16 cellular contexts compared by ENCODE assay signal in the genomic region with DNA sequence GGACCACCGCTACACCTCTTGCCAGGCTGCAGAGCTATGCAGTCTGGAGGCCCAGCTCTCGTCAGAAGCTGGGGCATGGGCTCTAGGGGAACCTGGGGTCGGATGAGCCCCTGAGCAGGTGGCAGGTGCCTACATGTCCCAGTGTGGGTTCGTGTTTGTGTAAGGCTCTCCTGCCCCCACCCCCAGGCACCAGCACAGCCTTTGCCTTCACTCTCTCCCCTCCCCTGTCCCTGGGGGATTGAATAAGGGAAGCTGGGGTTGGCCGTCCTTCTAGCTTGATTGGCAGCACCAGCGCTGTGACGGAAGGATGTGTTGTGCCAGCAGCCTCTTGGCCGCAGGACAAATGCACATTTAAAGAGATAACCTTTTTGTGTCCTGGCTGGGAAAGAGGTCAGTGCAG. TPM values are rescaled to one million over a fixed set of nuclear protein-coding genes. Genes with fewer than 3 reads are reported as not detected.
DNase-seq lines count a peak whose midpoint lies in the region; ATAC-seq and TF ChIP-seq lines count a peak whose summit lies in the region.
"Had no signal": no experiment of that assay in that cellular context is flagged by ENCODE, and none has a peak within 500 bp of the region (broad histone marks: within the 10 kb centered on the region; RNA-seq: fewer than 3 reads in every experiment).

No MANE protein-coding gene starts in this region.

- intact Hi-C loops in CD8-positive, alpha-beta T cell (cut with DNase I, micrococcal nuclease) = loop anchor here (5.0 to 10.0 kb wide), 2 partner anchors 188 to 360 kb away; a partner anchor contains a TSS

- H3F3A ChIP-seq in neural cell (ENCODE audit: insufficient read depth, low read length, poor library complexity, severe bottlenecking) = no peaks in the 10 kb centered on the region

- H3K27ac Mint-ChIP-seq in CD8-positive, alpha-beta T cell = no peak overlapping the region
- H3K27ac Mint-ChIP-seq: activated naive CD4-positive, alpha-beta T cell treated with anti-CD3 and anti-CD28 coated beads, Interleukin-2, amount 10 ng/mL, durations not matched to agents 7 days and 5 days; mesothelial cell of epicardium had no signal

- POLR2A ChIA-PET in CD8-positive, alpha-beta T cell (lab: Charles Lee) = no interaction called here

- CTCF ChIA-PET in CD8-positive, alpha-beta T cell (lab: Charles Lee) = interaction anchor here (0.8 to 1.0 kb wide), 2 partner anchors 9 to 359 kb away, joined by 3 to 4 read pairs; no protein-coding TSS in a partner anchor

- H2AFZ ChIP-seq in neural cell (ENCODE audit: low read depth, low read length) = no peak overlapping the region
- H2AFZ ChIP-seq: GM23248 had no signal

- TF ChIP-seq RAD21 in neural cell (conservative IDR thresholded peaks at IDR 0.05) = no peak

- no peak for TF ChIP-seq CTCF in VCaP (conservative IDR thresholded peaks at IDR 0.05)
- no peak for TF ChIP-seq CTCF in neural cell (IDR thresholded peaks at IDR 0.05; ENCODE audit: poor library complexity, severe bottlenecking)
- no peak for TF ChIP-seq CTCF in CD8-positive, alpha-beta T cell (IDR thresholded peaks at IDR 0.05)

- H3K27me3 Mint-ChIP-seq in CD8-positive, alpha-beta T cell (ENCODE audit: low read depth) = peaks cover 35% of the 10 kb centered on the region

- DNase-seq in ELF-1 (ENCODE audit: low read depth, low spot score) (peak; percentile 29), NCI-H1105 treated with DMSO at 0.1 percent for 48 hours (lab: John Stamatoyannopoulos, UW) (peak; percentile 70), NCI-H446 treated with DMSO at 0.1 percent for 48 hours (lab: John Stamatoyannopoulos, UW) (no peak), dermis blood vessel endothelial cell (no peak)
- no peak for DNase-seq in CD8-positive, alpha-beta T cell
- DNase-seq: activated CD8-positive, alpha-beta memory T cell treated with anti-CD3 and anti-CD28 coated beads for 24 hours; activated naive CD4-positive, alpha-beta T cell treated with anti-CD3 and anti-CD28 coated beads, Interleukin-2, amount 10 ng/mL, durations not matched to agents 7 days and 5 days; GM23248; MM.1S; retina; substantia nigra; T1000 had no signal

- no peak for TF ChIP-seq EP300 in neural cell (conservative IDR thresholded peaks at IDR 0.05; ENCODE audit: poor library complexity, severe bottlenecking)

- H3K4me3 Mint-ChIP-seq in CD8-positive, alpha-beta T cell = no peak overlapping the region
- H3K4me3 Mint-ChIP-seq: activated naive CD4-positive, alpha-beta T cell treated with anti-CD3 and anti-CD28 coated beads, Interleukin-2, amount 10 ng/mL, durations not matched to agents 7 days and 5 days; mesothelial cell of epicardium had no signal

- H3K4me1 Mint-ChIP-seq in CD8-positive, alpha-beta T cell (ENCODE audit: low read depth) = peaks cover 2% of the 10 kb centered on the region
- H3K4me1 Mint-ChIP-seq: activated naive CD4-positive, alpha-beta T cell treated with anti-CD3 and anti-CD28 coated beads, Interleukin-2, amount 10 ng/mL, durations not matched to agents 7 days and 5 days; mesothelial cell of epicardium had no signal

- H3K36me3 ChIP-seq in neural cell (ENCODE audit: insufficient read depth, low read length) = no peaks in the 10 kb centered on the region
- no peaks in the 10 kb centered on the region for H3K36me3 ChIP-seq in CD8-positive, alpha-beta T cell (ENCODE audit: insufficient read depth, low read length)

- no peaks in the 10 kb centered on the region for H3K79me2 ChIP-seq in neural cell (replicated peaks; ENCODE audit: insufficient read depth, low read length)

- H3K9me3 ChIP-seq in neural cell (ENCODE audit: low read length) = no peaks in the 10 kb centered on the region
- no peaks in the 10 kb centered on the region for H3K9me3 ChIP-seq in CD8-positive, alpha-beta T cell (ENCODE audit: low read length)

- no peak overlapping the region for H3K4me2 ChIP-seq in neural cell (ENCODE audit: low read length)

- H3K4me1 ChIP-seq in CD8-positive, alpha-beta T cell (ENCODE audit: insufficient read depth, low read length) = no peaks in the 10 kb centered on the region

- H3K9me2 ChIP-seq in neural cell (ENCODE audit: insufficient read depth, low read length) = no peaks in the 10 kb centered on the region

- no peaks in the 10 kb centered on the region for H3K9me3 Mint-ChIP-seq in CD8-positive, alpha-beta T cell
- H3K9me3 Mint-ChIP-seq: activated naive CD4-positive, alpha-beta T cell treated with anti-CD3 and anti-CD28 coated beads, Interleukin-2, amount 10 ng/mL, durations not matched to agents 7 days and 5 days; mesothelial cell of epicardium had no signal

- peak overlapping the region; percentile 38 for H3K27ac ChIP-seq in VCaP
- no peak overlapping the region for H3K27ac ChIP-seq in neural cell (ENCODE audit: low read length)
- H3K27ac ChIP-seq in CD8-positive, alpha-beta T cell (ENCODE audit: low read depth, low read length) = no peak overlapping the region
- H3K27ac ChIP-seq: GM23248 had no signal

- no peak for ATAC-seq in GM18498 (IDR thresholded peaks at IDR 0.05; ENCODE audit: unreplicated experiment)
- no peak for ATAC-seq in CD8-positive, alpha-beta T cell

- H4K20me1 ChIP-seq in neural cell (ENCODE audit: insufficient read depth) = no peaks in the 10 kb centered on the region

- H3K9ac ChIP-seq in neural cell (ENCODE audit: low read length) = peak overlapping the region; percentile 2
- H3K9ac ChIP-seq: GM23248 had no signal

- H3K27me3 ChIP-seq in neural cell (ENCODE audit: insufficient read depth, low read depth, low read length) = no peaks in the 10 kb centered on the region
- H3K27me3 ChIP-seq in CD8-positive, alpha-beta T cell (ENCODE audit: insufficient read depth, low read length) = peaks cover 5% of the 10 kb centered on the region

- no peak overlapping the region for H3K4me3 ChIP-seq in neural cell (ENCODE audit: low read length)
- no peak overlapping the region for H3K4me3 ChIP-seq in CD8-positive, alpha-beta T cell (ENCODE audit: low read depth, low read length)
- H3K4me3 ChIP-seq: GM23248 had no signal

- no peaks in the 10 kb centered on the region for H3K36me3 Mint-ChIP-seq in CD8-positive, alpha-beta T cell
- H3K36me3 Mint-ChIP-seq: activated naive CD4-positive, alpha-beta T cell treated with anti-CD3 and anti-CD28 coated beads, Interleukin-2, amount 10 ng/mL, durations not matched to agents 7 days and 5 days had no signal

TF ChIP-seq in neural cell, 6 proteins besides CTCF, POLR2A, EP300 and RAD21:
- TF ChIP-seq TAF1 (IDR thresholded peaks at IDR 0.05; ENCODE audit: low read depth) = no peak
- no peak for TF ChIP-seq POLR2AphosphoS5 (IDR thresholded peaks at IDR 0.05)
- TF ChIP-seq MXI1 (conservative IDR thresholded peaks at IDR 0.05; ENCODE audit: poor library complexity, severe bottlenecking) = no peak
- TF ChIP-seq, protein P1, sequence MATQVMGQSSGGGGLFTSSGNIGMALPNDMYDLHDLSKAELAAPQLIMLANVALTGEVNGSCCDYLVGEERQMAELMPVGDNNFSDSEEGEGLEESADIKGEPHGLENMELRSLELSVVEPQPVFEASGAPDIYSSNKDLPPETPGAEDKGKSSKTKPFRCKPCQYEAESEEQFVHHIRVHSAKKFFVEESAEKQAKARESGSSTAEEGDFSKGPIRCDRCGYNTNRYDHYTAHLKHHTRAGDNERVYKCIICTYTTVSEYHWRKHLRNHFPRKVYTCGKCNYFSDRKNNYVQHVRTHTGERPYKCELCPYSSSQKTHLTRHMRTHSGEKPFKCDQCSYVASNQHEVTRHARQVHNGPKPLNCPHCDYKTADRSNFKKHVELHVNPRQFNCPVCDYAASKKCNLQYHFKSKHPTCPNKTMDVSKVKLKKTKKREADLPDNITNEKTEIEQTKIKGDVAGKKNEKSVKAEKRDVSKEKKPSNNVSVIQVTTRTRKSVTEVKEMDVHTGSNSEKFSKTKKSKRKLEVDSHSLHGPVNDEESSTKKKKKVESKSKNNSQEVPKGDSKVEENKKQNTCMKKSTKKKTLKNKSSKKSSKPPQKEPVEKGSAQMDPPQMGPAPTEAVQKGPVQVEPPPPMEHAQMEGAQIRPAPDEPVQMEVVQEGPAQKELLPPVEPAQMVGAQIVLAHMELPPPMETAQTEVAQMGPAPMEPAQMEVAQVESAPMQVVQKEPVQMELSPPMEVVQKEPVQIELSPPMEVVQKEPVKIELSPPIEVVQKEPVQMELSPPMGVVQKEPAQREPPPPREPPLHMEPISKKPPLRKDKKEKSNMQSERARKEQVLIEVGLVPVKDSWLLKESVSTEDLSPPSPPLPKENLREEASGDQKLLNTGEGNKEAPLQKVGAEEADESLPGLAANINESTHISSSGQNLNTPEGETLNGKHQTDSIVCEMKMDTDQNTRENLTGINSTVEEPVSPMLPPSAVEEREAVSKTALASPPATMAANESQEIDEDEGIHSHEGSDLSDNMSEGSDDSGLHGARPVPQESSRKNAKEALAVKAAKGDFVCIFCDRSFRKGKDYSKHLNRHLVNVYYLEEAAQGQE (IDR thresholded peaks at IDR 0.05; ENCODE audit: borderline replicate concordance) = no peak
- TF ChIP-seq SMC3 (conservative IDR thresholded peaks at IDR 0.05; ENCODE audit: poor library complexity) = no peak
- TF ChIP-seq EZH2 (IDR thresholded peaks at IDR 0.05; ENCODE audit: borderline replicate concordance, insufficient read depth, low read length, poor library complexity, severe bottlenecking) = no peak

RNA-seq across cellular contexts. Expression of a gene that starts 34.8 kb away (rescaled TPM):
- 10.7 and 11.9 TPM in 2 replicates for polyA plus RNA-seq in neural cell
- 16.4 and 21.4 TPM in 2 replicates for polyA minus RNA-seq in neural cell
- total RNA-seq in dermis blood vessel endothelial cell = 70.8 and 125 TPM in 2 replicates
- total RNA-seq in CD8-positive, alpha-beta T cell = under 1 TPM; 0.14 to 0.44 TPM

Comparison
In these comparisons a context has a peak if more than half of its experiments do, and no peak if none do; other contexts are left out.
1. DNase-seq: peak in ELF-1 (single experiment) and NCI-H1105 treated with DMSO at 0.1 percent for 48 hours (single experiment); none in NCI-H446 treated with DMSO at 0.1 percent for 48 hours (single experiment), dermis blood vessel endothelial cell (single experiment) and CD8-positive, alpha-beta T cell (0 of 7).
2. RNA of a gene that starts 34.8 kb away (total RNA-seq): 70.8 to 125 TPM in dermis blood vessel endothelial cell; 0.14 to 0.44 TPM in CD8-positive, alpha-beta T cell; every median in the first group is over 10 times any median in the second.